In genomic region chr2:120111193-120111592, GRCh38 we compare ENCODE assay signal across 21 cellular contexts.
DNase-seq lines count a peak whose midpoint lies in the region; ATAC-seq and TF ChIP-seq lines count a peak whose summit lies in the region.
"Had no signal": no experiment of that assay in that cellular context is flagged by ENCODE, and none has a peak within 500 bp of the region (broad histone marks: within the 10 kb centered on the region; RNA-seq: fewer than 3 reads in every experiment).

No MANE protein-coding gene starts in this region.

- H3K9me3 Mint-ChIP-seq in Caco-2 (ENCODE audit: unreplicated experiment) = no peaks in the 10 kb centered on the region
- H3K9me3 Mint-ChIP-seq: H9, HFFc6 had no signal

- H3K4me1 ChIP-seq in Caco-2 = no peaks in the 10 kb centered on the region

- H3K4me3 ChIP-seq in Caco-2 (ENCODE audit: low read depth, low read length) = no peak overlapping the region
- no peak overlapping the region for H3K4me3 ChIP-seq in NB4 (ENCODE audit: low read depth, low read length)
- H3K4me3 ChIP-seq: GM23248, MG63, PC-9 had no signal

- H3K4me1 Mint-ChIP-seq in Caco-2 (ENCODE audit: low read depth, unreplicated experiment) = peaks cover 9% of the 10 kb centered on the region

- peak overlapping the region; percentile 50; the same call in 1 of the 2 replicates for H3K27ac ChIP-seq in C4-2B
- H3K27ac ChIP-seq in VCaP = peak overlapping the region; percentile 95
- H3K27ac ChIP-seq: GM23248, PC-9 had no signal

- TF ChIP-seq CTCF in C4-2B (conservative IDR thresholded peaks at IDR 0.05) (no peak), Caco-2 (IDR thresholded peaks at IDR 0.05; ENCODE audit: insufficient read depth in 1 of 2, low read depth in 1 of 2, low read length in 1 of 2, severe bottlenecking in 1 of 2, unreplicated experiment in 1 of 2) (no peak), NB4 (IDR thresholded peaks at IDR 0.05; ENCODE audit: low read depth, low read length) (no peak), VCaP (conservative IDR thresholded peaks at IDR 0.05) (no peak)

- H3K27ac Mint-ChIP-seq in Caco-2 (ENCODE audit: unreplicated experiment) = peak overlapping the region; percentile 4
- H3K27ac Mint-ChIP-seq: H9, HFFc6 had no signal

- CTCF ChIA-PET in Caco-2 (lab: Charles Lee) = no interaction called here

- ATAC-seq in HG02759 (IDR thresholded peaks at IDR 0.05; ENCODE audit: unreplicated experiment) = no peak
- ATAC-seq in HG02973 (IDR thresholded peaks at IDR 0.05; ENCODE audit: unreplicated experiment) = no peak

- H3K9me3 ChIP-seq in Caco-2 = no peaks in the 10 kb centered on the region
- H3K9me3 ChIP-seq: MG63, SK-N-SH had no signal

- DNase-seq in Caco-2 (no peak), NB4 (ENCODE audit: low read depth) (peak; percentile 51), NCI-H2081 treated with DMSO at 0.1 percent for 48 hours (lab: John Stamatoyannopoulos, UW) (no peak)
- DNase-seq: CD4-positive, alpha-beta memory T cell; GM23248; H9; HFFc6; MG63; NCI-H1105 treated with DMSO at 0.1 percent for 48 hours; NCI-H1694; NCI-H446; NCI-H526; PC-9; RPMI8226; SHP77; SK-N-SH; T-helper 9 cell had no signal

- peaks cover 24% of the 10 kb centered on the region for H3K36me3 Mint-ChIP-seq in Caco-2 (ENCODE audit: insufficient read depth, unreplicated experiment)
- H3K36me3 Mint-ChIP-seq: CD4-positive, alpha-beta memory T cell had no signal

- intact Hi-C loops in Caco-2 (cut with micrococcal nuclease; ENCODE audit: unreplicated experiment) = no loop called here

- no peaks in the 10 kb centered on the region for H3K27me3 ChIP-seq in Caco-2 (replicated peaks; ENCODE audit: control insufficient read depth, insufficient read depth, low read length)
- H3K27me3 ChIP-seq: MG63 had no signal

- POLR2A ChIA-PET in Caco-2 (lab: Charles Lee) = no interaction called here

- no peaks in the 10 kb centered on the region for H3K27me3 Mint-ChIP-seq in Caco-2 (ENCODE audit: insufficient read depth, unreplicated experiment)

- H3K36me3 ChIP-seq in Caco-2 (ENCODE audit: control insufficient read depth, insufficient read depth, low read length) = no peaks in the 10 kb centered on the region; the same call in 1 of the 2 replicates
- H3K36me3 ChIP-seq: MG63 had no signal

- H3K4me3 Mint-ChIP-seq in Caco-2 (ENCODE audit: unreplicated experiment) = no peak overlapping the region
- H3K4me3 Mint-ChIP-seq: CD4-positive, alpha-beta memory T cell; H9; HFFc6 had no signal

- TF ChIP-seq POLR2A in NB4 (IDR thresholded peaks at IDR 0.05; ENCODE audit: extremely low read depth, insufficient read length) = no peak

- BruUV-seq in Caco-2 (replicated peaks; lab: Mats Ljungman, UMichigan) = no TSS peak
